ENCODE assay signal across 14 cellular contexts in the genomic region with DNA sequence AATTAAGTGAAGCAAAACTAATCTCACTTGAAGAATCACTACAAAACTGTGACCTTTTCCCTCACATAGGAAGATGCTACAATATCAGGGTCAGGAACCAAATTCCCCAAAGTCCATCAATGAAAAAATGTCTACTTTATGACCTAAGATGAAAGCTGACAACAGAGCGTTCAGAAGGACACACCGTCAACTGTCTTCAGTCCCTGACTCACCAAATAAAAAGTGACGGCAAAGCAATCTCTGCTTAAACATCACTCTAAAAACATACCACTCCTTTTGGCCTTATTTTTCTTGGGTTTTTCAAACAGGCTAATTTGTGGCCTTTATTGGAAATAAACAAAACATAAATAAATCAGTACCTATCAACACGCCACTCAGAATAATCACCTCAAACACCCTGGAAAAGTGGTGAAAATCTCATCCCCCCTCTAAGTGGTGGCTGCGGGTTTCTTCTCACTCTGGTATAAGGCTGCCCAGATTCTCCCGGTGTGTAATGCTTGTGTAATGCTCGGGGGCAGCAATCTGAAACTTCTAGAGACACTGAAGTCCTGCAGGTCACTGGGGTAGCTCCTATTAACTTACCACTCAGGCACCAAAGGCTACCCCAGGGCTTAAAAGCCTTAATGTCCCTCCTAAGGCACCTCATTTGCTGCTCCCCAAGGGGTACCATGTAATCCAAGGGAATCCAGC. TPM values are rescaled to one million over a fixed set of nuclear protein-coding genes. Genes with fewer than 3 reads are reported as not detected.
A peak's percentile ranks its signal among the peaks of the same experiment; 100 is the strongest.
DNase-seq lines count a peak whose midpoint lies in the region; ATAC-seq and TF ChIP-seq lines count a peak whose summit lies in the region.
"Had no signal": no experiment of that assay in that cellular context is flagged by ENCODE, and none has a peak within 500 bp of the region (broad histone marks: within the 10 kb centered on the region; RNA-seq: fewer than 3 reads in every experiment).

No MANE protein-coding gene starts in this region.

- no peak for ATAC-seq in activated CD8-positive, alpha-beta T cell treated with anti-CD3 and anti-CD28 coated beads, Interleukin-2, amount 10 ng/mL, durations not matched to agents 7 days and 5 days
- no peak for ATAC-seq in stimulated activated naive CD8-positive, alpha-beta T cell treated with anti-CD3 and anti-CD28 coated beads, Interleukin-15, amount 100 ng/mL, for 72 hours

- H3K27ac ChIP-seq in iPS-20b (ENCODE audit: low read length), result no peak overlapping the region
- no peak overlapping the region for H3K27ac ChIP-seq in brain microvascular endothelial cell
- H3K27ac ChIP-seq: esophagus muscularis mucosa, SK-N-MC had no signal

- peak overlapping the region; percentile 46 for H3K4me3 Mint-ChIP-seq in activated CD8-positive, alpha-beta T cell treated with anti-CD3 and anti-CD28 coated beads, Interleukin-2, amount 10 ng/mL, durations not matched to agents 7 days and 5 days
- peak overlapping the region; percentile 88 to 90 for H3K4me3 Mint-ChIP-seq in stimulated activated naive CD8-positive, alpha-beta T cell treated with anti-CD3 and anti-CD28 coated beads, Interleukin-15, amount 100 ng/mL, for 72 hours

- no peaks in the 10 kb centered on the region for H3K36me3 ChIP-seq in iPS-20b (ENCODE audit: insufficient read depth, low read depth, low read length)
- no peaks in the 10 kb centered on the region for H3K36me3 ChIP-seq in brain microvascular endothelial cell (replicated peaks)
- H3K36me3 ChIP-seq: esophagus muscularis mucosa, tibial nerve had no signal

- peak overlapping the region; percentile 46; the same call in 1 of the 2 replicates for H3K9ac ChIP-seq in iPS-20b (ENCODE audit: low read depth, low read length)

- peak overlapping the region; percentile 96 for H3K27ac Mint-ChIP-seq in activated CD8-positive, alpha-beta T cell treated with anti-CD3 and anti-CD28 coated beads, Interleukin-2, amount 10 ng/mL, durations not matched to agents 7 days and 5 days
- peak overlapping the region; percentile 97 for H3K27ac Mint-ChIP-seq in stimulated activated naive CD8-positive, alpha-beta T cell treated with anti-CD3 and anti-CD28 coated beads, Interleukin-15, amount 100 ng/mL, for 72 hours

- no peaks in the 10 kb centered on the region for H3K27me3 Mint-ChIP-seq in activated CD8-positive, alpha-beta T cell treated with anti-CD3 and anti-CD28 coated beads, Interleukin-2, amount 10 ng/mL, durations not matched to agents 7 days and 5 days (ENCODE audit: low read depth)
- no peaks in the 10 kb centered on the region for H3K27me3 Mint-ChIP-seq in stimulated activated naive CD8-positive, alpha-beta T cell treated with anti-CD3 and anti-CD28 coated beads, Interleukin-15, amount 100 ng/mL, for 72 hours

- in situ Hi-C loops in brain microvascular endothelial cell (cut with HindIII; ENCODE audit: low pct_ligation_motif_present, low sequenced_read_pairs), result no loop called here

- TF ChIP-seq CTCF in brain microvascular endothelial cell (IDR thresholded peaks at IDR 0.05; ENCODE audit: low read depth, low read length, missing control alignments), result no peak

- peaks cover 95% of the 10 kb centered on the region for H3K4me1 Mint-ChIP-seq in activated CD8-positive, alpha-beta T cell treated with anti-CD3 and anti-CD28 coated beads, Interleukin-2, amount 10 ng/mL, durations not matched to agents 7 days and 5 days (ENCODE audit: low read depth)
- H3K4me1 Mint-ChIP-seq in stimulated activated naive CD8-positive, alpha-beta T cell treated with anti-CD3 and anti-CD28 coated beads, Interleukin-15, amount 100 ng/mL, for 72 hours, result peaks cover 100% of the 10 kb centered on the region

- H3K9me3 Mint-ChIP-seq in activated CD8-positive, alpha-beta T cell treated with anti-CD3 and anti-CD28 coated beads, Interleukin-2, amount 10 ng/mL, durations not matched to agents 7 days and 5 days (ENCODE audit: insufficient read depth), result no peaks in the 10 kb centered on the region
- H3K9me3 Mint-ChIP-seq in stimulated activated naive CD8-positive, alpha-beta T cell treated with anti-CD3 and anti-CD28 coated beads, Interleukin-15, amount 100 ng/mL, for 72 hours, result no peaks in the 10 kb centered on the region

- peaks cover 87% of the 10 kb centered on the region for H3K36me3 Mint-ChIP-seq in activated CD8-positive, alpha-beta T cell treated with anti-CD3 and anti-CD28 coated beads, Interleukin-2, amount 10 ng/mL, durations not matched to agents 7 days and 5 days (ENCODE audit: low read depth)

- no peaks in the 10 kb centered on the region for H3K27me3 ChIP-seq in iPS-20b (ENCODE audit: insufficient read depth, low read length)
- H3K27me3 ChIP-seq in brain microvascular endothelial cell (replicated peaks), result no peaks in the 10 kb centered on the region
- H3K27me3 ChIP-seq: esophagus muscularis mucosa, tibial nerve had no signal

- POLR2A ChIA-PET in activated CD8-positive, alpha-beta T cell treated with anti-CD3 and anti-CD28 coated beads, Interleukin-2, amount 10 ng/mL, durations not matched to agents 7 days and 5 days (lab: Charles Lee), result interaction anchor here (0.5 to 2.0 kb wide), 2 partner anchors 11 to 12 kb away, joined by 3 to 10 read pairs; no protein-coding TSS in a partner anchor

- H3K4me3 ChIP-seq in iPS-20b (ENCODE audit: low read length), result no peak overlapping the region
- H3K4me3 ChIP-seq in brain microvascular endothelial cell (ENCODE audit: low read depth, low read length), result no peak overlapping the region
- H3K4me3 ChIP-seq: esophagus muscularis mucosa, SK-N-MC, tibial nerve had no signal

- peaks cover 47% of the 10 kb centered on the region for H3K4me1 ChIP-seq in iPS-20b (ENCODE audit: insufficient read depth, low read length)
- H3K4me1 ChIP-seq: esophagus muscularis mucosa had no signal

- CTCF ChIA-PET in activated CD8-positive, alpha-beta T cell treated with anti-CD3 and anti-CD28 coated beads, Interleukin-2, amount 10 ng/mL, durations not matched to agents 7 days and 5 days (lab: Charles Lee), result interaction anchor here (1.1 to 5.3 kb wide), 4 partner anchors 20 to 81 kb away, joined by 3 to 28 read pairs (median 6); no protein-coding TSS in a partner anchor

- H3K9me3 ChIP-seq in iPS-20b (ENCODE audit: insufficient read depth, low read depth, low read length), result no peaks in the 10 kb centered on the region
- H3K9me3 ChIP-seq: esophagus muscularis mucosa, tibial nerve had no signal

- peak; percentile 34 for DNase-seq in activated T-cell treated with anti-CD3 and anti-CD28 coated beads, Interleukin-2, amount 50 U/mL, for 1 hour
- DNase-seq in activated T-cell treated with anti-CD3 and anti-CD28 coated beads, Interleukin-2, amount 50 U/mL, for 48 hours, result no peak
- DNase-seq in activated CD8-positive, alpha-beta T cell treated with anti-CD3 and anti-CD28 coated beads, Interleukin-2, amount 10 ng/mL, durations not matched to agents 7 days and 5 days, result no peak
- DNase-seq in stimulated activated naive CD8-positive, alpha-beta T cell treated with anti-CD3 and anti-CD28 coated beads, Interleukin-15, amount 100 ng/mL, for 72 hours, result no peak
- DNase-seq in inferior parietal cortex (ENCODE audit: extremely low spot score), result no peak
- DNase-seq in brain microvascular endothelial cell, result no peak
- no peak for DNase-seq in NCI-H128 (lab: John Stamatoyannopoulos, UW; ENCODE audit: unreplicated experiment)
- DNase-seq: activated CD4-positive, alpha-beta T cell treated with anti-CD3 and anti-CD28 coated beads for 1 hour; amniotic stem cell; hypothalamus had no signal

RNA-seq across cellular contexts. Expression of a gene that starts 29.5 kb away (rescaled TPM):
- total RNA-seq in activated CD8-positive, alpha-beta T cell treated with anti-CD3 and anti-CD28 coated beads, Interleukin-2, amount 10 ng/mL, durations not matched to agents 7 days and 5 days, result 100 to 1,000 TPM; 314 to 321 TPM
